Comparison of ENCODE assay signal across 16 cellular contexts in genomic region chr10:124658591-124659240, GRCh38.
DNase-seq lines count a peak whose midpoint lies in the region; ATAC-seq and TF ChIP-seq lines count a peak whose summit lies in the region.
"Had no signal": no experiment of that assay in that cellular context is flagged by ENCODE, and none has a peak within 500 bp of the region (broad histone marks: within the 10 kb centered on the region; RNA-seq: fewer than 3 reads in every experiment).

No MANE protein-coding gene starts in this region.

- no peak overlapping the region for H3K4me3 ChIP-seq in right cardiac atrium (ENCODE audit: low read length)
- H3K4me3 ChIP-seq in upper lobe of left lung: no peak overlapping the region
- H3K4me3 ChIP-seq: esophagus muscularis mucosa, HAP-1, hepatocyte had no signal

- peaks cover 55 to 62% of the 10 kb centered on the region in 2 donors for H3K4me1 Mint-ChIP-seq in natural killer cell treated with Interleukin-12 subunit alpha and Interleukin-12 subunit beta and Interleukin-15 and Interleukin-18, amount 100 ng/mL, for 72 hours (ENCODE audit: low read depth in 2 of 2)

- no peak for TF ChIP-seq CTCF in upper lobe of left lung (IDR thresholded peaks at IDR 0.05)

- WGBS in right cardiac atrium: 93% methylated on average over 12 of the region's 12 CpGs
- WGBS in upper lobe of left lung, 2 donors: 93 to 95% methylated on average over 10 to 12 of the region's 12 CpGs

- peaks cover 27% of the 10 kb centered on the region for H3K4me1 ChIP-seq in right cardiac atrium (ENCODE audit: control insufficient read depth, insufficient read depth, low read length)
- peaks cover 19 to 52% (median 42%) of the 10 kb centered on the region in 4 donors for H3K4me1 ChIP-seq in upper lobe of left lung
- H3K4me1 ChIP-seq: HAP-1 had no signal

- H3K36me3 ChIP-seq in upper lobe of left lung: peaks cover 0 to 7% (median 3%) of the 10 kb centered on the region in 4 donors
- H3K36me3 ChIP-seq: HAP-1 had no signal

- H3K27me3 Mint-ChIP-seq in natural killer cell treated with Interleukin-12 subunit alpha and Interleukin-12 subunit beta and Interleukin-15 and Interleukin-18, amount 100 ng/mL, for 72 hours: peaks cover 0 to 2% of the 10 kb centered on the region in 2 donors
- H3K27me3 Mint-ChIP-seq: activated naive CD4-positive, alpha-beta T cell treated with anti-CD3 and anti-CD28 coated beads, Interleukin-2, amount 50 U/mL, for 24 hours had no signal

- no peak for TF ChIP-seq EP300 in upper lobe of left lung (IDR thresholded peaks at IDR 0.05)

- ATAC-seq in right cardiac atrium (no peak), upper lobe of left lung (ENCODE audit: low FRiP score in 2 of 2) (no peak)
- no peak for ATAC-seq in natural killer cell treated with Interleukin-12 subunit alpha and Interleukin-12 subunit beta and Interleukin-15 and Interleukin-18, amount 100 ng/mL, for 72 hours

- H3K4me3 Mint-ChIP-seq in natural killer cell treated with Interleukin-12 subunit alpha and Interleukin-12 subunit beta and Interleukin-15 and Interleukin-18, amount 100 ng/mL, for 72 hours: peak overlapping the region; percentile 74

- H3K27ac ChIP-seq in right cardiac atrium (ENCODE audit: low read length) (no peak overlapping the region), angular gyrus (ENCODE audit: low read depth, low read length) (peak overlapping the region; percentile 51), upper lobe of left lung (peak overlapping the region; percentile 3 to 59 (median 42))
- H3K27ac ChIP-seq: hepatocyte had no signal

- TF ChIP-seq POLR2A in upper lobe of left lung (IDR thresholded peaks at IDR 0.05): no peak

- H3K9me3 ChIP-seq in right cardiac atrium (ENCODE audit: control insufficient read depth, low read length) (no peaks in the 10 kb centered on the region), upper lobe of left lung (no peaks in the 10 kb centered on the region)
- H3K9me3 ChIP-seq: esophagus muscularis mucosa, HAP-1, SK-N-SH had no signal

- H3K27me3 ChIP-seq in right cardiac atrium (ENCODE audit: control insufficient read depth, insufficient read depth) (no peaks in the 10 kb centered on the region), upper lobe of left lung (no peaks in the 10 kb centered on the region)
- H3K27me3 ChIP-seq: esophagus muscularis mucosa, hepatocyte had no signal

- DNase-seq in right cardiac atrium: peak in 2 of 3 donors; percentile 28 to 38
- DNase-seq in cardiac septum (ENCODE audit: low spot score): no peak
- DNase-seq in natural killer cell treated with Interleukin-12 subunit alpha and Interleukin-12 subunit beta and Interleukin-15 and Interleukin-18, amount 100 ng/mL, for 72 hours (ENCODE audit: low spot score): no peak
- DNase-seq in upper lobe of left lung: no peak
- no peak for DNase-seq in NCI-H2107 (lab: John Stamatoyannopoulos, UW)
- no peak for DNase-seq in GDM1 (lab: John Stamatoyannopoulos, UW)
- DNase-seq in NCI-H82 treated with DMSO at 0.1 percent for 48 hours (lab: John Stamatoyannopoulos, UW; ENCODE audit: unreplicated experiment): no peak
- DNase-seq: NCI-H1105, NCI-H226, retina, SK-N-SH had no signal

- no peaks in the 10 kb centered on the region for H3K9me3 Mint-ChIP-seq in natural killer cell treated with Interleukin-12 subunit alpha and Interleukin-12 subunit beta and Interleukin-15 and Interleukin-18, amount 100 ng/mL, for 72 hours
- H3K9me3 Mint-ChIP-seq: activated naive CD4-positive, alpha-beta T cell treated with anti-CD3 and anti-CD28 coated beads, Interleukin-2, amount 50 U/mL, for 24 hours had no signal

- H3K36me3 Mint-ChIP-seq in natural killer cell treated with Interleukin-12 subunit alpha and Interleukin-12 subunit beta and Interleukin-15 and Interleukin-18, amount 100 ng/mL, for 72 hours: no peaks in the 10 kb centered on the region
- H3K36me3 Mint-ChIP-seq: activated naive CD4-positive, alpha-beta T cell treated with anti-CD3 and anti-CD28 coated beads, Interleukin-2, amount 50 U/mL, for 24 hours had no signal

- intact Hi-C loops in right cardiac atrium (cut with DNase I) (no loop called here), cardiac septum (cut with DNase I) (no loop called here)

- H3K27ac Mint-ChIP-seq in natural killer cell treated with Interleukin-12 subunit alpha and Interleukin-12 subunit beta and Interleukin-15 and Interleukin-18, amount 100 ng/mL, for 72 hours: peak overlapping the region; percentile 78 to 81

Comparison
In these comparisons a context has a peak if more than half of its experiments do, and no peak if none do; other contexts are left out.
1. DNase-seq: peak in right cardiac atrium (2 of 3); none in cardiac septum (single experiment), natural killer cell treated with Interleukin-12 subunit alpha and Interleukin-12 subunit beta and Interleukin-15 and Interleukin-18, amount 100 ng/mL, for 72 hours (single experiment), upper lobe of left lung (0 of 2), NCI-H2107 (single experiment), GDM1 (single experiment) and NCI-H82 treated with DMSO at 0.1 percent for 48 hours (single experiment).